ENCODE assay signal across 25 cellular contexts in the genomic region with DNA sequence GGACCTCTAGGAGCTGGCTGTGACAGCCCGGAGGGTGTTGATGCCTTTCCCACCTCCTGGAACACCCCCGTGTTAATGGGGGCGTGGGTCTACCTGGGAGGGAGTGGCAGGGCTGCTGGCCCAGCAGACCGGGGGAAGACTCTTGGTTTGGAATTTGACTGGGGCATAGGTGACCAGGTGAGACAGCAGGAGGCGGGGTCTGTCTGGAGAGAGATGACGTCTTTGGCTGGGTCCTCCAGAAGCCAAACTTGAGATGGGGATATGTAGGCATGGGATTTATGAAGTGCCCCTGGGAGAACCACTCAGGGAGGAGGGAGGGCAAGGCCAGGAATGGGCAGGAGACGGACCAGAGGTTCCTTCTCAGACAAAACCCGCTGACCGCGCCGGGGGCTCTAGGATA. TPM values are rescaled to one million over a fixed set of nuclear protein-coding genes. Genes with fewer than 3 reads are reported as not detected.
A peak's percentile ranks its signal among the peaks of the same experiment; 100 is the strongest.
DNase-seq lines count a peak whose midpoint lies in the region; ATAC-seq and TF ChIP-seq lines count a peak whose summit lies in the region.
"Had no signal": no experiment of that assay in that cellular context is flagged by ENCODE, and none has a peak within 500 bp of the region (broad histone marks: within the 10 kb centered on the region; RNA-seq: fewer than 3 reads in every experiment).

No MANE protein-coding gene starts in this region.

- no peak for TF ChIP-seq CTCF in upper lobe of left lung (IDR thresholded peaks at IDR 0.05)

- H3K4me3 ChIP-seq in upper lobe of left lung: no peak overlapping the region
- H3K4me3 ChIP-seq: heart right ventricle, uterus had no signal

- H3K27me3 Mint-ChIP-seq in activated naive CD8-positive, alpha-beta T cell treated with anti-CD3 and anti-CD28 coated beads, Interleukin-2, amount 10 ng/mL, durations not matched to agents 7 days and 5 days: peaks cover 10% of the 10 kb centered on the region
- H3K27me3 Mint-ChIP-seq in activated naive CD8-positive, alpha-beta T cell treated with anti-CD3 and anti-CD28 coated beads, Interleukin-2, amount 50 U/mL, for 24 hours: no peaks in the 10 kb centered on the region
- no peaks in the 10 kb centered on the region for H3K27me3 Mint-ChIP-seq in central memory CD8-positive, alpha-beta T cell
- no peaks in the 10 kb centered on the region for H3K27me3 Mint-ChIP-seq in memory B cell
- H3K27me3 Mint-ChIP-seq: activated CD4-positive, alpha-beta T cell treated with anti-CD3 and anti-CD28 coated beads, Interleukin-2, amount 10 ng/mL, durations not matched to agents 7 days and 5 days; naive B cell; T-cell had no signal

- DNase-seq in activated naive CD8-positive, alpha-beta T cell treated with anti-CD3 and anti-CD28 coated beads, Interleukin-2, amount 10 ng/mL, durations not matched to agents 7 days and 5 days: no peak
- DNase-seq in activated naive CD8-positive, alpha-beta T cell treated with anti-CD3 and anti-CD28 coated beads, Interleukin-2, amount 50 U/mL, for 24 hours: no peak
- no peak for DNase-seq in central memory CD8-positive, alpha-beta T cell (ENCODE audit: low spot score in 2 of 2)
- DNase-seq in memory B cell (ENCODE audit: low spot score in 2 of 2) (no peak), upper lobe of left lung (peak in 1 of 2 donors; percentile 35), NCI-H2029 (lab: John Stamatoyannopoulos, UW) (no peak)
- DNase-seq: 8988T; activated CD4-positive, alpha-beta T cell treated with anti-CD3 and anti-CD28 coated beads, Interleukin-2, amount 10 ng/mL, durations not matched to agents 7 days and 5 days; activated gamma-delta T cell treated with Interleukin-2 at 50 U/mL for 16 hours; amygdala; cerebellar nuclear complex; DMS153; heart right ventricle; naive B cell; NCI-H1092; NCI-H2107; NCI-H524; posterior cingulate gyrus; SHP77 treated with DMSO at 0.1 percent for 48 hours; stimulated activated CD4-positive, alpha-beta T cell treated with anti-CD3 and anti-CD28 coated beads, Interleukin-2, amount 100 ng/mL, for 24 hours; T-cell; uterus had no signal

- peaks cover 0 to 29% (median 14%) of the 10 kb centered on the region in 4 donors for H3K36me3 ChIP-seq in upper lobe of left lung
- H3K36me3 ChIP-seq: uterus had no signal

- peak overlapping the region; percentile 16 for H3K27ac Mint-ChIP-seq in activated naive CD8-positive, alpha-beta T cell treated with anti-CD3 and anti-CD28 coated beads, Interleukin-2, amount 10 ng/mL, durations not matched to agents 7 days and 5 days
- no peak overlapping the region for H3K27ac Mint-ChIP-seq in activated naive CD8-positive, alpha-beta T cell treated with anti-CD3 and anti-CD28 coated beads, Interleukin-2, amount 50 U/mL, for 24 hours
- peak overlapping the region; percentile 38 for H3K27ac Mint-ChIP-seq in central memory CD8-positive, alpha-beta T cell (ENCODE audit: low read depth)
- H3K27ac Mint-ChIP-seq in memory B cell: peak overlapping the region; percentile 86
- H3K27ac Mint-ChIP-seq: activated CD4-positive, alpha-beta T cell treated with anti-CD3 and anti-CD28 coated beads, Interleukin-2, amount 10 ng/mL, durations not matched to agents 7 days and 5 days; T-cell had no signal

- peaks cover 16% of the 10 kb centered on the region for H3K4me1 Mint-ChIP-seq in activated naive CD8-positive, alpha-beta T cell treated with anti-CD3 and anti-CD28 coated beads, Interleukin-2, amount 10 ng/mL, durations not matched to agents 7 days and 5 days
- H3K4me1 Mint-ChIP-seq in activated naive CD8-positive, alpha-beta T cell treated with anti-CD3 and anti-CD28 coated beads, Interleukin-2, amount 50 U/mL, for 24 hours: peaks cover 7% of the 10 kb centered on the region
- peaks cover 19% of the 10 kb centered on the region for H3K4me1 Mint-ChIP-seq in central memory CD8-positive, alpha-beta T cell
- peaks cover 37% of the 10 kb centered on the region for H3K4me1 Mint-ChIP-seq in memory B cell

- H3K9me3 Mint-ChIP-seq in activated naive CD8-positive, alpha-beta T cell treated with anti-CD3 and anti-CD28 coated beads, Interleukin-2, amount 10 ng/mL, durations not matched to agents 7 days and 5 days: no peaks in the 10 kb centered on the region
- no peaks in the 10 kb centered on the region for H3K9me3 Mint-ChIP-seq in activated naive CD8-positive, alpha-beta T cell treated with anti-CD3 and anti-CD28 coated beads, Interleukin-2, amount 50 U/mL, for 24 hours
- no peaks in the 10 kb centered on the region for H3K9me3 Mint-ChIP-seq in central memory CD8-positive, alpha-beta T cell
- H3K9me3 Mint-ChIP-seq in memory B cell: no peaks in the 10 kb centered on the region
- H3K9me3 Mint-ChIP-seq: activated CD4-positive, alpha-beta T cell treated with anti-CD3 and anti-CD28 coated beads, Interleukin-2, amount 10 ng/mL, durations not matched to agents 7 days and 5 days; naive B cell; T-cell had no signal

- TF ChIP-seq EP300 in upper lobe of left lung (IDR thresholded peaks at IDR 0.05): no peak

- no peak for ATAC-seq in activated naive CD8-positive, alpha-beta T cell treated with anti-CD3 and anti-CD28 coated beads, Interleukin-2, amount 10 ng/mL, durations not matched to agents 7 days and 5 days (ENCODE audit: low read depth)
- no peak for ATAC-seq in activated naive CD8-positive, alpha-beta T cell treated with anti-CD3 and anti-CD28 coated beads, Interleukin-2, amount 50 U/mL, for 24 hours
- no peak for ATAC-seq in central memory CD8-positive, alpha-beta T cell (replicated peaks; ENCODE audit: extremely low read depth, poor library complexity, severe bottlenecking)
- no peak for ATAC-seq in memory B cell (ENCODE audit: low read depth)
- ATAC-seq in upper lobe of left lung (ENCODE audit: low FRiP score in 2 of 2): peak in 1 of 2 donors; percentile 35
- ATAC-seq in HG02798 (IDR thresholded peaks at IDR 0.05; ENCODE audit: poor library complexity, unreplicated experiment): no peak
- ATAC-seq in HG02973 (IDR thresholded peaks at IDR 0.05; ENCODE audit: unreplicated experiment): no peak
- ATAC-seq: heart right ventricle, T-cell had no signal

- H3K27ac ChIP-seq in upper lobe of left lung: peak overlapping the region in 3 of 4 donors; percentile 12 to 64 (median 20)
- H3K27ac ChIP-seq: heart right ventricle, KMS-11, uterus had no signal

- POLR2A ChIA-PET in activated naive CD8-positive, alpha-beta T cell treated with anti-CD3 and anti-CD28 coated beads, Interleukin-2, amount 10 ng/mL, durations not matched to agents 7 days and 5 days (lab: Charles Lee): interaction anchor here (1.2 kb wide), 1 partner anchor 9 kb away, joined by 3 read pairs; no protein-coding TSS in a partner anchor

- 74 to 80% methylated on average over 10 to 11 of the region's 11 CpGs for whole genome bisulfite sequencing in upper lobe of left lung, 2 donors

- H3K27me3 ChIP-seq in upper lobe of left lung: no peaks in the 10 kb centered on the region
- H3K27me3 ChIP-seq: heart right ventricle, uterus had no signal

- H3K4me1 ChIP-seq in upper lobe of left lung: peaks cover 35 to 46% (median 41%) of the 10 kb centered on the region in 4 donors

- peaks cover 1% of the 10 kb centered on the region for H3K36me3 Mint-ChIP-seq in activated naive CD8-positive, alpha-beta T cell treated with anti-CD3 and anti-CD28 coated beads, Interleukin-2, amount 10 ng/mL, durations not matched to agents 7 days and 5 days
- H3K36me3 Mint-ChIP-seq in activated naive CD8-positive, alpha-beta T cell treated with anti-CD3 and anti-CD28 coated beads, Interleukin-2, amount 50 U/mL, for 24 hours (ENCODE audit: low read depth): peaks cover 9% of the 10 kb centered on the region
- peaks cover 4% of the 10 kb centered on the region for H3K36me3 Mint-ChIP-seq in central memory CD8-positive, alpha-beta T cell (ENCODE audit: insufficient read depth)
- H3K36me3 Mint-ChIP-seq in memory B cell: peaks cover 14% of the 10 kb centered on the region

- no peak for TF ChIP-seq POLR2A in upper lobe of left lung (IDR thresholded peaks at IDR 0.05)

- H3K9me3 ChIP-seq in upper lobe of left lung: no peaks in the 10 kb centered on the region
- H3K9me3 ChIP-seq: heart right ventricle, uterus had no signal

- H3K4me3 Mint-ChIP-seq in activated naive CD8-positive, alpha-beta T cell treated with anti-CD3 and anti-CD28 coated beads, Interleukin-2, amount 10 ng/mL, durations not matched to agents 7 days and 5 days: no peak overlapping the region
- H3K4me3 Mint-ChIP-seq in activated naive CD8-positive, alpha-beta T cell treated with anti-CD3 and anti-CD28 coated beads, Interleukin-2, amount 50 U/mL, for 24 hours: no peak overlapping the region
- no peak overlapping the region for H3K4me3 Mint-ChIP-seq in central memory CD8-positive, alpha-beta T cell
- H3K4me3 Mint-ChIP-seq in memory B cell: no peak overlapping the region
- H3K4me3 Mint-ChIP-seq: activated CD4-positive, alpha-beta T cell treated with anti-CD3 and anti-CD28 coated beads, Interleukin-2, amount 10 ng/mL, durations not matched to agents 7 days and 5 days; T-cell had no signal

RNA-seq across cellular contexts. Expression of a gene that starts 42.6 kb away (rescaled TPM):
- 10 to 100 TPM in 1 of 2 experiments, 1 to 10 TPM in 1; 8.1 to 10.9 TPM for total RNA-seq in activated naive CD8-positive, alpha-beta T cell treated with anti-CD3 and anti-CD28 coated beads, Interleukin-2, amount 10 ng/mL, durations not matched to agents 7 days and 5 days
- 100 to 1,000 TPM in 2 of 6 donors, 10 to 100 TPM in 4; 33.8 to 144 (median 59.7) TPM for total RNA-seq in upper lobe of left lung
